In the genomic region with DNA sequence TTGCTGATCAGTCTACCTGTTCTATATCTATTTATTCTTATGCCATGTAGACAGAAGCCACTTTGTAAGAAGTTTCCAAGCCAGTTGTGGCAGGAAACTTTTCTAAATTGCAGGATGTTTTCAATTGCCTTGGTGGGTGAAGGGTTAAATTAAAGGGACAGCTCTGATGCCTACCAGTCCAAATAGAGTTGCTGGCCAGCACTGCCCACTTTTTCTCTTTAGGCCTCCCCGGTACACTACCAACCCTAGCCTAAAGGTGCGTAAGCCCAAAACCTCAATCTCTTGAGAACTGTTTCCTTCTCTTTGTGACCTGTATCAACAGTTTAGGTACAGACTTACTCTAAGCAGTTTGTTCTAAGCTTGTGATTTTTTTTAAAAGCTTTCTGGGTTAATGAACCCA, we compare ENCODE assay signal across 1 cellular context.
TF ChIP-seq lines count a peak whose summit lies in the region.

No MANE protein-coding gene starts in this region.

TF ChIP-seq in H1, 55 proteins besides CTCF, POLR2A, EP300 and RAD21 (continued from another document):
- no peak for TF ChIP-seq CHD7 (IDR thresholded peaks at IDR 0.05; ENCODE audit: insufficient replicate concordance, low read length)
